ENCODE assay signal across 8 cellular contexts in the genomic region with DNA sequence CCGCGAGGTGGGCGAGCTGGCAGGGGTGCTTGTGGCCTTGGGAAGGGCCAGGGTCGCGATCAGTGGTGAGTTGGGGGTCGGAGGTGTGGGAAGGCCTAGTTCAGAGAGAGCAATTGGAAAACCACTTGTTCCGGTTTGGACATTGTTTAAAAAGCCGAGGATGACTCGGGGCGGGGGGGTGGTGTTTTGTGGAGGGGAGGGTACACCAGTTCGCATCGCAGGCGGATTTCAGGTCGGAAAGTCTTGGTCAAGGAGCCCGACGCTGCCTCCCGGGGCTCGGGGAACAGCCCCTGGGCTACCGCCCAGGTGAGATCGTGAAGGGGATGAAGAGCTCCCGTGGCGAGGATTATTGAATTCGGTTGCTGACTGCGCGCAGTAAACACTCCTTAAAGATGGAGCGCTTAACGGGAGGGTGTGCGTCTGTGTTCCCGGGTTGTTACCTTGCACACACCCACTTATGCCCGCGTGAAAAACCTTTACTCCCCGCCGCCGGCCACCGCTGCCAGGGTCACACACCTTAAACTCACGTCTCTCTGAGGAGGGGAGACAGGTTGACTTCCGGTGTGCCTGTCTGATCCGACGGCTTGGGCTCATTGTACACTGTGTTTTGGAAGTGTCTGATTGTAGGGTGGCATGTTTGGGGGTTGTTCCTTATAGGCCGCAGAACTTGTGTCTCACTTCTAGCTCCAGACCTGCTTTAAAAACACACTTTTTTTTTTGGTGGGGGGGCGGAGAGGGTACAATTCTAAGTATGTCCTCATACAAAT.
DNase-seq lines count a peak whose midpoint lies in the region; ATAC-seq and TF ChIP-seq lines count a peak whose summit lies in the region.

No MANE protein-coding gene starts in this region.

- peak; percentile 3 for ATAC-seq in GM23338
- no peak for ATAC-seq in WTC11
- ATAC-seq in effector memory CD8-positive, alpha-beta T cell (replicated peaks) = peak; percentile 33
- ATAC-seq in mucosa of descending colon = peak; percentile 56
- ATAC-seq in HG03457 (IDR thresholded peaks at IDR 0.05; ENCODE audit: unreplicated experiment) = no peak

- CTCF ChIA-PET in AG04449 (lab: Yijun Ruan, JAX) = no interaction called here
- CTCF ChIA-PET in WTC11 (lab: Charles Lee) = interaction anchor here (1.0 kb wide), 1 partner anchor 103 kb away, joined by 3 read pairs; no protein-coding TSS in a partner anchor

- H3K27ac ChIP-seq in GM23338 (ENCODE audit: low read depth) (no peak overlapping the region), transverse colon (peak overlapping the region; percentile 84 to 94 (median 88))

- H3K4me3 ChIP-seq in AG04449 (ENCODE audit: low read depth, low read length) = peak overlapping the region; percentile 70
- peak overlapping the region; percentile 71 for H3K4me3 ChIP-seq in GM23338
- H3K4me3 ChIP-seq in mucosa of descending colon = peak overlapping the region; percentile 68
- H3K4me3 ChIP-seq in transverse colon = peak overlapping the region; percentile 58 to 92 (median 70)

- H3K4me1 ChIP-seq in GM23338 (ENCODE audit: insufficient read depth) (no peaks in the 10 kb centered on the region), mucosa of descending colon (ENCODE audit: low read depth) (peaks cover 9% of the 10 kb centered on the region), transverse colon (peaks cover 0 to 24% (median 16%) of the 10 kb centered on the region in 4 donors)

- no peaks in the 10 kb centered on the region for H4K20me1 ChIP-seq in GM23338 (replicated peaks; ENCODE audit: insufficient read depth)

- intact Hi-C loops in mucosa of descending colon (cut with DNase I, micrococcal nuclease) = no loop called here
- intact Hi-C loops in transverse colon (cut with DNase I; ENCODE audit: low total_unique reads) = no loop called here

- H3K36me3 ChIP-seq in GM23338 (ENCODE audit: insufficient read depth) (no peaks in the 10 kb centered on the region), mucosa of descending colon (ENCODE audit: low read depth) (no peaks in the 10 kb centered on the region), transverse colon (no peaks in the 10 kb centered on the region)

- WGBS in transverse colon (ENCODE audit: low coverage in 1 of 2), 2 donors = 1 to 12% methylated on average over 3 to 40 of the region's 41 CpGs

- H3K9me3 Mint-ChIP-seq in GM23338 = peaks cover 9% of the 10 kb centered on the region; the same call in 2 of the 3 replicates
- peaks cover 11% of the 10 kb centered on the region for H3K9me3 Mint-ChIP-seq in WTC11
- no peaks in the 10 kb centered on the region for H3K9me3 Mint-ChIP-seq in effector memory CD8-positive, alpha-beta T cell

- H3K27me3 Mint-ChIP-seq in GM23338 (ENCODE audit: insufficient read depth, low read depth, poor library complexity) (peaks cover 23% of the 10 kb centered on the region), WTC11 (ENCODE audit: low read depth) (peaks cover 41% of the 10 kb centered on the region)
- no peaks in the 10 kb centered on the region for H3K27me3 Mint-ChIP-seq in effector memory CD8-positive, alpha-beta T cell

- H3K4me1 Mint-ChIP-seq in GM23338 (peaks cover 7% of the 10 kb centered on the region), WTC11 (peaks cover 13% of the 10 kb centered on the region)
- peaks cover 33 to 36% of the 10 kb centered on the region in 2 donors for H3K4me1 Mint-ChIP-seq in effector memory CD8-positive, alpha-beta T cell (ENCODE audit: low read depth in 2 of 2)

- DNase-seq in AG04449 (ENCODE audit: low read depth, low spot score) (no peak), GM23338 (ENCODE audit: low spot score) (peak; percentile 10), WTC11 (ENCODE audit: low spot score) (no peak), mucosa of descending colon (peak; percentile 61 to 67 (median 67)), transverse colon (peak; percentile 47), OCI-M1 (lab: John Stamatoyannopoulos, UW) (no peak)
- DNase-seq in effector memory CD8-positive, alpha-beta T cell = peak in 1 of 3 experiments; percentile 31

- no peaks in the 10 kb centered on the region for H3K79me2 ChIP-seq in GM23338 (replicated peaks; ENCODE audit: insufficient read depth)

- H2AFZ ChIP-seq in GM23338 = peak overlapping the region; percentile 80; the same call in 1 of the 2 replicates

- no peaks in the 10 kb centered on the region for H3K9me2 ChIP-seq in GM23338 (ENCODE audit: insufficient read depth)

- peaks cover 7% of the 10 kb centered on the region; the same call in 1 of the 2 replicates for H3F3A ChIP-seq in GM23338 (replicated peaks; ENCODE audit: low read depth)

- TF ChIP-seq CTCF in AG04449 (IDR thresholded peaks at IDR 0.05; ENCODE audit: insufficient read depth, low read length, missing control alignments) (no peak), GM23338 (conservative IDR thresholded peaks at IDR 0.05; ENCODE audit: low read depth in 2 of 2) (no peak), WTC11 (IDR thresholded peaks at IDR 0.05) (no peak), mucosa of descending colon (IDR thresholded peaks at IDR 0.05) (no peak), transverse colon (IDR thresholded peaks at IDR 0.05) (no peak)

- in situ Hi-C loops in transverse colon (cut with MboI; ENCODE audit: low pct_ligation_motif_present in 1 of 4, low pct_unique_long_range_greater_than_20kb in 1 of 4, low sequenced_read_pairs in 3 of 4) = no loop called here

- H3K4me2 ChIP-seq in GM23338 = peak overlapping the region; percentile 87

- peaks cover 30% of the 10 kb centered on the region for H3K27me3 ChIP-seq in GM23338 (ENCODE audit: insufficient read depth)
- no peaks in the 10 kb centered on the region for H3K27me3 ChIP-seq in transverse colon

- no peak for TF ChIP-seq POLR2A in transverse colon (IDR thresholded peaks at IDR 0.05)

- H3K27ac Mint-ChIP-seq in GM23338 = no peak overlapping the region
- no peak overlapping the region for H3K27ac Mint-ChIP-seq in WTC11
- H3K27ac Mint-ChIP-seq in effector memory CD8-positive, alpha-beta T cell = peak overlapping the region; percentile 97

- POLR2A ChIA-PET in AG04449 (lab: Yijun Ruan, JAX) = interaction anchor here (1.6 kb wide), 1 partner anchor 15 kb away, joined by 4 read pairs; no protein-coding TSS in a partner anchor
- POLR2A ChIA-PET in WTC11 (lab: Charles Lee) = no interaction called here

- peak overlapping the region; percentile 90 for H3K4me3 Mint-ChIP-seq in GM23338
- peak overlapping the region; percentile 84 for H3K4me3 Mint-ChIP-seq in WTC11
- H3K4me3 Mint-ChIP-seq in effector memory CD8-positive, alpha-beta T cell = peak overlapping the region; percentile 94

- H3K9me3 ChIP-seq in mucosa of descending colon = no peaks in the 10 kb centered on the region
- H3K9me3 ChIP-seq in transverse colon = no peaks in the 10 kb centered on the region

- H3K36me3 Mint-ChIP-seq in GM23338 (ENCODE audit: low read depth) (peaks cover 9% of the 10 kb centered on the region), WTC11 (peaks cover 11% of the 10 kb centered on the region)
- H3K36me3 Mint-ChIP-seq in effector memory CD8-positive, alpha-beta T cell (ENCODE audit: insufficient read depth) = peaks cover 16% of the 10 kb centered on the region

- TF ChIP-seq EP300 in transverse colon (IDR thresholded peaks at IDR 0.05; ENCODE audit: low read depth) = no peak

TF ChIP-seq in WTC11, 78 proteins besides CTCF, POLR2A, EP300 and RAD21:
- TF ChIP-seq, protein P1, sequence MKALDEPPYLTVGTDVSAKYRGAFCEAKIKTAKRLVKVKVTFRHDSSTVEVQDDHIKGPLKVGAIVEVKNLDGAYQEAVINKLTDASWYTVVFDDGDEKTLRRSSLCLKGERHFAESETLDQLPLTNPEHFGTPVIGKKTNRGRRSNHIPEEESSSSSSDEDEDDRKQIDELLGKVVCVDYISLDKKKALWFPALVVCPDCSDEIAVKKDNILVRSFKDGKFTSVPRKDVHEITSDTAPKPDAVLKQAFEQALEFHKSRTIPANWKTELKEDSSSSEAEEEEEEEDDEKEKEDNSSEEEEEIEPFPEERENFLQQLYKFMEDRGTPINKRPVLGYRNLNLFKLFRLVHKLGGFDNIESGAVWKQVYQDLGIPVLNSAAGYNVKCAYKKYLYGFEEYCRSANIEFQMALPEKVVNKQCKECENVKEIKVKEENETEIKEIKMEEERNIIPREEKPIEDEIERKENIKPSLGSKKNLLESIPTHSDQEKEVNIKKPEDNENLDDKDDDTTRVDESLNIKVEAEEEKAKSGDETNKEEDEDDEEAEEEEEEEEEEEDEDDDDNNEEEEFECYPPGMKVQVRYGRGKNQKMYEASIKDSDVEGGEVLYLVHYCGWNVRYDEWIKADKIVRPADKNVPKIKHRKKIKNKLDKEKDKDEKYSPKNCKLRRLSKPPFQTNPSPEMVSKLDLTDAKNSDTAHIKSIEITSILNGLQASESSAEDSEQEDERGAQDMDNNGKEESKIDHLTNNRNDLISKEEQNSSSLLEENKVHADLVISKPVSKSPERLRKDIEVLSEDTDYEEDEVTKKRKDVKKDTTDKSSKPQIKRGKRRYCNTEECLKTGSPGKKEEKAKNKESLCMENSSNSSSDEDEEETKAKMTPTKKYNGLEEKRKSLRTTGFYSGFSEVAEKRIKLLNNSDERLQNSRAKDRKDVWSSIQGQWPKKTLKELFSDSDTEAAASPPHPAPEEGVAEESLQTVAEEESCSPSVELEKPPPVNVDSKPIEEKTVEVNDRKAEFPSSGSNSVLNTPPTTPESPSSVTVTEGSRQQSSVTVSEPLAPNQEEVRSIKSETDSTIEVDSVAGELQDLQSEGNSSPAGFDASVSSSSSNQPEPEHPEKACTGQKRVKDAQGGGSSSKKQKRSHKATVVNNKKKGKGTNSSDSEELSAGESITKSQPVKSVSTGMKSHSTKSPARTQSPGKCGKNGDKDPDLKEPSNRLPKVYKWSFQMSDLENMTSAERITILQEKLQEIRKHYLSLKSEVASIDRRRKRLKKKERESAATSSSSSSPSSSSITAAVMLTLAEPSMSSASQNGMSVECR (CRISPR knock-in tag; IDR thresholded peaks at IDR 0.05; ENCODE audit: borderline replicate concordance) = peak; percentile 15; the same call in 1 of the 2 replicates
- TF ChIP-seq ZNF416 (CRISPR knock-in tag; IDR thresholded peaks at IDR 0.05) = no peak

Comparison
In these comparisons a context has a peak if more than half of its experiments do, and no peak if none do; other contexts are left out.
1. DNase-seq: peak in GM23338 (single experiment), mucosa of descending colon (3 of 3) and transverse colon (single experiment); none in AG04449 (single experiment), WTC11 (single experiment) and OCI-M1 (single experiment).
2. ATAC-seq: peak in GM23338 (single experiment), effector memory CD8-positive, alpha-beta T cell (single experiment) and mucosa of descending colon (single experiment); none in WTC11 (single experiment) and HG03457 (single experiment).
3. H3K27ac Mint-ChIP-seq: peak in effector memory CD8-positive, alpha-beta T cell (2 of 2); none in GM23338 (single experiment) and WTC11 (single experiment).
4. Peak in every context shown above with its lines, with median percentiles within 50 percentile points of each other: H3K4me3 ChIP-seq and H3K4me3 Mint-ChIP-seq.